Comparison of ENCODE assay signal across 1 cellular context in the genomic region with DNA sequence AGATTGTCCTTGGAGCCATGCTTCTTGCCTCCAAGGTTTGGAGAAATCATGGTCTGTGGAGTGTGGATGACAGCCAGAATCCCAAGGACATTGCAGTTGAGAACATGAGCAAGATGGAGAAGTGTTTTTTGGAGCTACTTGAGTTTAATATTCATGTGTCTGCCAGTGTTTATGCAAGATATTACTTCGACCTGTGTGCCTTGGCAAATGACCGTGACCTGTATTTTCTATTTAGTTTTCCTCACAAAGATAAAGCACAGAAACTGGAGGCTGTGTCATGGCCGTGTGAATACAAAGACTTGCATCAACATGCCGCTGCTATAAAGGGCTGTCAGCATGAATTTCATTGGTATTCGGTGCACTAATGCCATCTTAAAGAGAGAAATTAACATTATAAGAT.
TF ChIP-seq lines count a peak whose summit lies in the region.

No MANE protein-coding gene starts in this region.

TF ChIP-seq in GM12891, 5 proteins besides CTCF, POLR2A, EP300 and RAD21:
- TF ChIP-seq PAX5 (IDR thresholded peaks at IDR 0.05; ENCODE audit: insufficient read depth, low read length, severe bottlenecking) = no peak
